ENCODE assay signal across 9 cellular contexts in the genomic region with DNA sequence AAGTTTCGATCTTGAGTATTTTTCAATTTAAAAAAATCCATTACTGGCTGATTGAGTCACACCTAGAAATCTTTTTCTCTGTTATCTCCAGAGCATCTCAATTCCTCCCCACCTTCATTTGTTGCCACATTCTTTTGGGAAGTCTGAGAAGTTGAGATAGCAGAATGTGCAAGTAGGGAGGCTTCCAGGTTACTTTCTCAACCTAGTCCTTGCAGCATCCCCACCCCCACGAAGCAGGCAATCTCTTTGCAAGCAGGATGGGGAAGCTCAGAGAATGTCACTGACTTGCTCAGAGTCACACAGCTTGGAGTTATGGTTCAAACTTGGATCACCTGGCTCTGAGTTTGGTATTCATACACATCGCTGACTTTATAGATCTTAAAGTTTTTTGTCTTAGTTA. TPM values are rescaled to one million over a fixed set of nuclear protein-coding genes. Genes with fewer than 3 reads are reported as not detected.
DNase-seq lines count a peak whose midpoint lies in the region; ATAC-seq and TF ChIP-seq lines count a peak whose summit lies in the region.
"Had no signal": no experiment of that assay in that cellular context is flagged by ENCODE, and none has a peak within 500 bp of the region (broad histone marks: within the 10 kb centered on the region; RNA-seq: fewer than 3 reads in every experiment).

No MANE protein-coding gene starts in this region.

- H3K27ac ChIP-seq in CD8-positive, alpha-beta T cell (ENCODE audit: low read depth, low read length): peak overlapping the region; percentile 60
- H3K27ac ChIP-seq in osteoblast (ENCODE audit: low read depth, low read length): peak overlapping the region; percentile 72
- no peak overlapping the region for H3K27ac ChIP-seq in psoas muscle

- no peaks in the 10 kb centered on the region for H3K36me3 ChIP-seq in CD8-positive, alpha-beta T cell (ENCODE audit: insufficient read depth, low read length)
- no peaks in the 10 kb centered on the region for H3K36me3 ChIP-seq in osteoblast (ENCODE audit: insufficient read depth, low read length)
- no peaks in the 10 kb centered on the region for H3K36me3 ChIP-seq in psoas muscle (ENCODE audit: insufficient read depth in 1 of 2, low read depth in 1 of 2)
- H3K36me3 ChIP-seq: gastrocnemius medialis had no signal

- no peak overlapping the region for H3K4me2 ChIP-seq in osteoblast (ENCODE audit: insufficient read depth, low read length)

- H3K4me3 Mint-ChIP-seq in CD8-positive, alpha-beta T cell: peak overlapping the region; percentile 53
- H3K4me3 Mint-ChIP-seq in central memory CD8-positive, alpha-beta T cell: peak overlapping the region; percentile 46

- in situ Hi-C loops in G401 (cut with HindIII; ENCODE audit: low sequenced_read_pairs): no loop called here

- intact Hi-C loops in CD8-positive, alpha-beta T cell (cut with DNase I, micrococcal nuclease): loop anchor here (5.0 kb wide), 5 partner anchors 39 to 189 kb away; a partner anchor contains a TSS
- intact Hi-C loops in psoas muscle (cut with DNase I): loop anchor here in 1 of 2 donors (5.0 kb wide), 1 partner anchor 734 kb away; no protein-coding TSS in a partner anchor

- POLR2A ChIA-PET in CD8-positive, alpha-beta T cell (lab: Charles Lee): interaction anchor here (0.9 to 4.2 kb wide), 10 partner anchors 8 to 189 kb away, joined by 3 to 30 read pairs (median 8); a partner anchor contains a TSS

- H3K4me1 ChIP-seq in CD8-positive, alpha-beta T cell (ENCODE audit: insufficient read depth, low read length): peaks cover 46% of the 10 kb centered on the region
- H3K4me1 ChIP-seq in osteoblast (ENCODE audit: insufficient read depth, low read length) (peaks cover 35% of the 10 kb centered on the region), psoas muscle (peaks cover 5% of the 10 kb centered on the region)

- H2AFZ ChIP-seq in osteoblast (ENCODE audit: low read length): no peak overlapping the region

- TF ChIP-seq POLR2A in NB4 (IDR thresholded peaks at IDR 0.05; ENCODE audit: extremely low read depth, insufficient read length): no peak

- CTCF ChIA-PET in CD8-positive, alpha-beta T cell (lab: Charles Lee): interaction anchor here (1.4 to 2.5 kb wide), 5 partner anchors 9 to 213 kb away, joined by 3 to 9 read pairs (median 6); no protein-coding TSS in a partner anchor

- no peaks in the 10 kb centered on the region for H4K20me1 ChIP-seq in osteoblast (ENCODE audit: insufficient read depth, low read length)

- no peak overlapping the region for H3K4me3 ChIP-seq in CD8-positive, alpha-beta T cell (ENCODE audit: low read depth, low read length)
- H3K4me3 ChIP-seq in NB4 (ENCODE audit: low read depth, low read length) (no peak overlapping the region), osteoblast (ENCODE audit: insufficient read depth, low read length) (no peak overlapping the region), psoas muscle (no peak overlapping the region)
- H3K4me3 ChIP-seq: gastrocnemius medialis had no signal

- H3K79me2 ChIP-seq in osteoblast (ENCODE audit: insufficient read depth, low read length): no peaks in the 10 kb centered on the region

- no peak for TF ChIP-seq CTCF in CD8-positive, alpha-beta T cell (IDR thresholded peaks at IDR 0.05)
- no peak for TF ChIP-seq CTCF in NB4 (IDR thresholded peaks at IDR 0.05; ENCODE audit: low read depth, low read length)
- no peak for TF ChIP-seq CTCF in osteoblast (IDR thresholded peaks at IDR 0.05; ENCODE audit: extremely low read depth, low read depth, low read length)
- TF ChIP-seq CTCF in psoas muscle (IDR thresholded peaks at IDR 0.05): no peak

- no peaks in the 10 kb centered on the region for H3K9me3 Mint-ChIP-seq in CD8-positive, alpha-beta T cell
- no peaks in the 10 kb centered on the region for H3K9me3 Mint-ChIP-seq in central memory CD8-positive, alpha-beta T cell

- no peak for DNase-seq in CD8-positive, alpha-beta T cell
- DNase-seq in NB4 (ENCODE audit: low read depth): peak; percentile 7
- DNase-seq in central memory CD8-positive, alpha-beta T cell (ENCODE audit: low spot score in 2 of 2): no peak
- DNase-seq in osteoblast (ENCODE audit: insufficient read length, low spot score, missing footprints): no peak
- DNase-seq in psoas muscle: no peak
- no peak for DNase-seq in G401 (ENCODE audit: low spot score)
- DNase-seq: gastrocnemius medialis, NCI-H1105 had no signal

- H3K27me3 Mint-ChIP-seq in CD8-positive, alpha-beta T cell (ENCODE audit: low read depth): no peaks in the 10 kb centered on the region
- H3K27me3 Mint-ChIP-seq in central memory CD8-positive, alpha-beta T cell: no peaks in the 10 kb centered on the region

- H3K27me3 ChIP-seq in CD8-positive, alpha-beta T cell (ENCODE audit: insufficient read depth, low read length): no peaks in the 10 kb centered on the region
- H3K27me3 ChIP-seq in osteoblast (ENCODE audit: insufficient read depth, low read length): no peaks in the 10 kb centered on the region
- H3K27me3 ChIP-seq in psoas muscle (ENCODE audit: insufficient read depth in 3 of 3, low read length in 2 of 3): no peaks in the 10 kb centered on the region
- H3K27me3 ChIP-seq: gastrocnemius medialis had no signal

- ATAC-seq in CD8-positive, alpha-beta T cell: no peak
- ATAC-seq in central memory CD8-positive, alpha-beta T cell (replicated peaks; ENCODE audit: extremely low read depth, poor library complexity, severe bottlenecking): no peak
- ATAC-seq in HG03108 (IDR thresholded peaks at IDR 0.05; ENCODE audit: unreplicated experiment) (no peak), psoas muscle (no peak)
- ATAC-seq: gastrocnemius medialis had no signal

- H3K9me3 ChIP-seq in CD8-positive, alpha-beta T cell (ENCODE audit: low read length): no peaks in the 10 kb centered on the region
- no peaks in the 10 kb centered on the region for H3K9me3 ChIP-seq in osteoblast (ENCODE audit: low read depth, low read length)
- H3K9me3 ChIP-seq in psoas muscle: no peaks in the 10 kb centered on the region
- H3K9me3 ChIP-seq: gastrocnemius medialis had no signal

- peak overlapping the region; percentile 95 for H3K27ac Mint-ChIP-seq in CD8-positive, alpha-beta T cell
- H3K27ac Mint-ChIP-seq in central memory CD8-positive, alpha-beta T cell (ENCODE audit: low read depth): peak overlapping the region; percentile 61

- 84 to 87% (median 86%) methylated on average over 3 of the region's 3 CpGs for WGBS in psoas muscle, 3 donors

- H3K36me3 Mint-ChIP-seq in CD8-positive, alpha-beta T cell: no peaks in the 10 kb centered on the region
- peaks cover 3% of the 10 kb centered on the region for H3K36me3 Mint-ChIP-seq in central memory CD8-positive, alpha-beta T cell (ENCODE audit: insufficient read depth)

- H3K4me1 Mint-ChIP-seq in CD8-positive, alpha-beta T cell (ENCODE audit: low read depth): peaks cover 45% of the 10 kb centered on the region
- H3K4me1 Mint-ChIP-seq in central memory CD8-positive, alpha-beta T cell: peaks cover 23% of the 10 kb centered on the region

RNA-seq across cellular contexts. Expression of a gene that starts 26.0 kb away (rescaled TPM):
- total RNA-seq in CD8-positive, alpha-beta T cell: 10 to 100 TPM; 11.3 to 12.1 TPM
- total RNA-seq in osteoblast (16.5 and 29.7 TPM in 2 replicates), psoas muscle (10 to 100 TPM in 1 of 4 donors, 1 to 10 TPM in 3; 5.5 to 18.8 (median 8.2) TPM)
- 1 to 10 TPM; 4.2 to 6.0 (median 4.4) TPM for polyA plus RNA-seq in psoas muscle
- total RNA-seq in G401 (2014; rRNA removed; shearing (Covaris generic)): 6.7 and 41.8 TPM in 2 replicates
